21 cellular contexts compared by ENCODE assay signal in the genomic region with DNA sequence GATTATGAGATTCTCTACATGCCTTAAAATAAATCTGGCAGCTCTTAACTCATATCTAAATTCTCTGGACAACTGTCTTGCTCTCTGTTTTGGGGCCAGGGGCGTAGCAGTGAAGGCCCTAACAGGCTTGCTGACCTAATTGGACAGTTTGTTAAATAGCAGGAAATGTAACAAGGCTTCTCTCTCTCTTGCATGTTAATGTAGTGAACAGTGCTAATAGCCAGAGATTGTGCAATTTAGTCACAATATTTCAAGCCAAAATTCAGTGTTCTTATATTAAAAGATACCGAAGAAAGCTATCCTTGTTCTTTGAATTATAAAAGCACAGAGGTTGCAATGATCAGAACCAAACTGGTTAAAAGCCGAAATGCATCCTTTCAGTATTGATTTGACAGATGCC. TPM values are rescaled to one million over a fixed set of nuclear protein-coding genes. Genes with fewer than 3 reads are reported as not detected.
DNase-seq lines count a peak whose midpoint lies in the region; ATAC-seq and TF ChIP-seq lines count a peak whose summit lies in the region.
"Had no signal": no experiment of that assay in that cellular context is flagged by ENCODE, and none has a peak within 500 bp of the region (broad histone marks: within the 10 kb centered on the region; RNA-seq: fewer than 3 reads in every experiment).

No MANE protein-coding gene starts in this region.

- H3K4me2 ChIP-seq in Karpas-422 (ENCODE audit: low read depth, low read length, poor library complexity, severe bottlenecking), result peak overlapping the region; percentile 2

- H3K9me3 Mint-ChIP-seq in CD4-positive, alpha-beta T cell, result no peaks in the 10 kb centered on the region
- H3K9me3 Mint-ChIP-seq in brain (peaks cover 0 to 2% (median 0%) of the 10 kb centered on the region in 5 experiments), neural crest cell (no peaks in the 10 kb centered on the region)
- no peaks in the 10 kb centered on the region for H3K9me3 Mint-ChIP-seq in activated CD8-positive, alpha-beta memory T cell treated with anti-CD3 and anti-CD28 coated beads, Interleukin-2, amount 10 ng/mL, durations not matched to agents 7 days and 5 days (ENCODE audit: low read depth)
- H3K9me3 Mint-ChIP-seq: dendritic cell treated with granulocyte-macrophage colony-stimulating factor and Interleukin-4, amounts not matched to agents 40 ng/mL and 50 ng/mL, for 4 days; stimulated activated effector memory CD8-positive, alpha-beta T cell treated with anti-CD3 and anti-CD28 coated beads, Interleukin-12 subunit alpha, Interleukin-12 subunit beta, amount 100 ng/mL, for 72 hours had no signal

- H3K27ac Mint-ChIP-seq in CD4-positive, alpha-beta T cell, result peak overlapping the region; percentile 85
- H3K27ac Mint-ChIP-seq in brain (peak overlapping the region in 2 of 5 experiments; percentile 67 to 85), neural crest cell (ENCODE audit: unreplicated experiment) (no peak overlapping the region)
- no peak overlapping the region for H3K27ac Mint-ChIP-seq in activated CD8-positive, alpha-beta memory T cell treated with anti-CD3 and anti-CD28 coated beads, Interleukin-2, amount 10 ng/mL, durations not matched to agents 7 days and 5 days
- H3K27ac Mint-ChIP-seq: dendritic cell treated with granulocyte-macrophage colony-stimulating factor and Interleukin-4, amounts not matched to agents 40 ng/mL and 50 ng/mL, for 4 days; stimulated activated effector memory CD8-positive, alpha-beta T cell treated with anti-CD3 and anti-CD28 coated beads, Interleukin-12 subunit alpha, Interleukin-12 subunit beta, amount 100 ng/mL, for 72 hours had no signal

- H3K27me3 ChIP-seq in CD4-positive, alpha-beta T cell (ENCODE audit: control insufficient read depth, insufficient read depth, low read length), result no peaks in the 10 kb centered on the region
- no peaks in the 10 kb centered on the region for H3K27me3 ChIP-seq in Karpas-422 (ENCODE audit: low read length)
- H3K27me3 ChIP-seq: pancreas, spleen, tibial artery had no signal

- peaks cover 23% of the 10 kb centered on the region for H3K36me3 Mint-ChIP-seq in CD4-positive, alpha-beta T cell (ENCODE audit: low read depth)
- no peaks in the 10 kb centered on the region for H3K36me3 Mint-ChIP-seq in brain
- no peaks in the 10 kb centered on the region for H3K36me3 Mint-ChIP-seq in neural crest cell (ENCODE audit: low read depth)
- H3K36me3 Mint-ChIP-seq in activated CD8-positive, alpha-beta memory T cell treated with anti-CD3 and anti-CD28 coated beads, Interleukin-2, amount 10 ng/mL, durations not matched to agents 7 days and 5 days, result peaks cover 10% of the 10 kb centered on the region

- POLR2A ChIA-PET in CD4-positive, alpha-beta T cell (lab: Charles Lee), result no interaction called here

- no peaks in the 10 kb centered on the region for H3K9me2 ChIP-seq in Karpas-422 (replicated peaks; ENCODE audit: insufficient read depth, low read length)

- H3K27ac ChIP-seq in CD4-positive, alpha-beta T cell (ENCODE audit: low read depth, low read length), result no peak overlapping the region
- H3K27ac ChIP-seq in Karpas-422 (ENCODE audit: low read length), result no peak overlapping the region
- H3K27ac ChIP-seq: C4-2B had no signal

- H2AFZ ChIP-seq in Karpas-422 (ENCODE audit: low read length), result no peak overlapping the region

- no peaks in the 10 kb centered on the region for H3K27me3 Mint-ChIP-seq in CD4-positive, alpha-beta T cell
- peaks cover 4% of the 10 kb centered on the region for H3K27me3 Mint-ChIP-seq in brain
- peaks cover 4% of the 10 kb centered on the region for H3K27me3 Mint-ChIP-seq in neural crest cell (ENCODE audit: low read depth)
- H3K27me3 Mint-ChIP-seq in activated CD8-positive, alpha-beta memory T cell treated with anti-CD3 and anti-CD28 coated beads, Interleukin-2, amount 10 ng/mL, durations not matched to agents 7 days and 5 days, result no peaks in the 10 kb centered on the region

- H3K36me3 ChIP-seq in Karpas-422 (ENCODE audit: insufficient read depth, low read length), result peaks cover 2% of the 10 kb centered on the region; the same call in 1 of the 2 replicates
- H3K36me3 ChIP-seq: pancreas had no signal

- no peak overlapping the region for H3K4me3 ChIP-seq in Karpas-422 (ENCODE audit: low read length)
- H3K4me3 ChIP-seq: mucosa of descending colon, tibial artery had no signal

- H3K4me1 Mint-ChIP-seq in CD4-positive, alpha-beta T cell (ENCODE audit: low read depth), result peaks cover 58% of the 10 kb centered on the region
- peaks cover 46% of the 10 kb centered on the region for H3K4me1 Mint-ChIP-seq in brain
- peaks cover 45% of the 10 kb centered on the region for H3K4me1 Mint-ChIP-seq in neural crest cell
- peaks cover 48% of the 10 kb centered on the region for H3K4me1 Mint-ChIP-seq in activated CD8-positive, alpha-beta memory T cell treated with anti-CD3 and anti-CD28 coated beads, Interleukin-2, amount 10 ng/mL, durations not matched to agents 7 days and 5 days

- TF ChIP-seq CTCF in CD4-positive, alpha-beta T cell (IDR thresholded peaks at IDR 0.05), result no peak
- no peak for TF ChIP-seq CTCF in brain (conservative IDR thresholded peaks at IDR 0.05)
- TF ChIP-seq CTCF in neural crest cell (conservative IDR thresholded peaks at IDR 0.05), result no peak

- CTCF ChIA-PET in CD4-positive, alpha-beta T cell (lab: Charles Lee), result interaction anchor here (1.6 kb wide), 1 partner anchor 9 kb away, joined by 4 read pairs; no protein-coding TSS in a partner anchor
- CTCF ChIA-PET in activated CD8-positive, alpha-beta memory T cell treated with anti-CD3 and anti-CD28 coated beads, Interleukin-2, amount 10 ng/mL, durations not matched to agents 7 days and 5 days (lab: Charles Lee), result interaction anchor here (1.0 to 1.8 kb wide), 3 partner anchors 9 to 120 kb away, joined by 3 to 6 read pairs (median 3); no protein-coding TSS in a partner anchor

- H3K9me3 ChIP-seq in CD4-positive, alpha-beta T cell (ENCODE audit: control insufficient read depth, low read length), result no peaks in the 10 kb centered on the region
- H3K9me3 ChIP-seq in Karpas-422 (ENCODE audit: low read length), result no peaks in the 10 kb centered on the region
- H3K9me3 ChIP-seq: mucosa of descending colon, pancreas, spleen, tibial artery had no signal

- intact Hi-C loops in CD4-positive, alpha-beta T cell (cut with DNase I, micrococcal nuclease), result no loop called here

- no peak for DNase-seq in CD4-positive, alpha-beta T cell
- DNase-seq in Karpas-422 (no peak), neural crest cell (ENCODE audit: low read depth, low spot score) (no peak), NCI-H1105 (lab: John Stamatoyannopoulos, UW) (no peak), SHP77 (lab: John Stamatoyannopoulos, UW) (no peak)
- DNase-seq in activated CD8-positive, alpha-beta memory T cell treated with anti-CD3 and anti-CD28 coated beads, Interleukin-2, amount 10 ng/mL, durations not matched to agents 7 days and 5 days, result no peak
- DNase-seq: activated gamma-delta T cell treated with Interleukin-2 at 50 U/mL for 16 hours, aorta, DMS79, kidney, mucosa of descending colon, NCI-H1092 treated with DMSO at 0.1 percent for 48 hours, NCI-H748 treated with DMSO at 0.1 percent for 48 hours, pancreas, spleen, tibial artery had no signal

- H3K4me3 Mint-ChIP-seq in CD4-positive, alpha-beta T cell, result peak overlapping the region; percentile 62
- H3K4me3 Mint-ChIP-seq in brain (peak overlapping the region; percentile 18 to 76 (median 69)), neural crest cell (peak overlapping the region; percentile 64)
- no peak overlapping the region for H3K4me3 Mint-ChIP-seq in activated CD8-positive, alpha-beta memory T cell treated with anti-CD3 and anti-CD28 coated beads, Interleukin-2, amount 10 ng/mL, durations not matched to agents 7 days and 5 days
- H3K4me3 Mint-ChIP-seq: dendritic cell treated with granulocyte-macrophage colony-stimulating factor and Interleukin-4, amounts not matched to agents 40 ng/mL and 50 ng/mL, for 4 days; stimulated activated effector memory CD8-positive, alpha-beta T cell treated with anti-CD3 and anti-CD28 coated beads, Interleukin-12 subunit alpha, Interleukin-12 subunit beta, amount 100 ng/mL, for 72 hours had no signal

- no peaks in the 10 kb centered on the region for H4K20me1 ChIP-seq in Karpas-422 (ENCODE audit: insufficient read depth, low read depth, low read length)

- ATAC-seq in CD4-positive, alpha-beta T cell (ENCODE audit: poor library complexity), result no peak
- no peak for ATAC-seq in activated CD8-positive, alpha-beta memory T cell treated with anti-CD3 and anti-CD28 coated beads, Interleukin-2, amount 10 ng/mL, durations not matched to agents 7 days and 5 days
- ATAC-seq: esophagus mucosa; mucosa of descending colon; pancreas; stimulated activated effector memory CD8-positive, alpha-beta T cell treated with anti-CD3 and anti-CD28 coated beads, Interleukin-12 subunit alpha, Interleukin-12 subunit beta, amount 100 ng/mL, for 72 hours had no signal

- peaks cover 32% of the 10 kb centered on the region for H3K4me1 ChIP-seq in Karpas-422 (ENCODE audit: low read length)

- no peak overlapping the region for H3K9ac ChIP-seq in Karpas-422 (ENCODE audit: low read length)

- peaks cover 35% of the 10 kb centered on the region for H3K79me2 ChIP-seq in Karpas-422 (ENCODE audit: low read length)

RNA-seq across cellular contexts. Expression of a gene that starts 3.0 kb away (rescaled TPM):
- total RNA-seq in CD4-positive, alpha-beta T cell, result 1 to 10 TPM; 5.1 to 5.4 TPM
- 4.2 and 7.0 TPM in 2 replicates for total RNA-seq in Karpas-422 (2014; rRNA removed; shearing (Covaris generic); ENCODE audit: low replicate concordance)
- 8.9 TPM for polyA plus RNA-seq in brain (ENCODE audit: insufficient read depth, low read depth, low replicate concordance)
- 7.0 and 7.9 TPM in 2 replicates for total RNA-seq in neural crest cell
- 1 to 10 TPM; 8.5 to 8.7 TPM for total RNA-seq in activated CD8-positive, alpha-beta memory T cell treated with anti-CD3 and anti-CD28 coated beads, Interleukin-2, amount 10 ng/mL, durations not matched to agents 7 days and 5 days

RNA-seq across cellular contexts. Expression of a gene that starts 3.0 kb away (rescaled TPM):
- total RNA-seq in CD4-positive, alpha-beta T cell, result 10 to 100 TPM; 23.1 to 23.7 TPM
- 12.0 and 16.4 TPM in 2 replicates for total RNA-seq in Karpas-422 (2014; rRNA removed; shearing (Covaris generic); ENCODE audit: low replicate concordance)
- 8.3 TPM for polyA plus RNA-seq in brain (ENCODE audit: insufficient read depth, low read depth, low replicate concordance)
- 47.9 and 49.9 TPM in 2 replicates for total RNA-seq in neural crest cell
- total RNA-seq in activated CD8-positive, alpha-beta memory T cell treated with anti-CD3 and anti-CD28 coated beads, Interleukin-2, amount 10 ng/mL, durations not matched to agents 7 days and 5 days, result 10 to 100 TPM; 21.9 to 31.2 TPM

RNA-seq across cellular contexts. Expression of a gene that starts 3.7 kb away (rescaled TPM):
- 1 to 10 TPM; 4.4 to 4.6 TPM for total RNA-seq in CD4-positive, alpha-beta T cell
- 1.1 and 6.6 TPM in 2 replicates for total RNA-seq in Karpas-422 (2014; rRNA removed; shearing (Covaris generic); ENCODE audit: low replicate concordance)
- polyA plus RNA-seq in brain (ENCODE audit: insufficient read depth, low read depth, low replicate concordance), result 0.22 TPM
- 1.9 and 2.3 TPM in 2 replicates for total RNA-seq in neural crest cell
- total RNA-seq in activated CD8-positive, alpha-beta memory T cell treated with anti-CD3 and anti-CD28 coated beads, Interleukin-2, amount 10 ng/mL, durations not matched to agents 7 days and 5 days, result 10 to 100 TPM; 13.5 to 25.7 TPM

RNA-seq across cellular contexts. Expression of a gene that starts 21.1 kb away (rescaled TPM):
- total RNA-seq in CD4-positive, alpha-beta T cell, result 1 to 10 TPM in 1 of 2 experiments, under 1 TPM in 1; 0.75 to 1.1 TPM
- total RNA-seq in Karpas-422 (2014; rRNA removed; shearing (Covaris generic); ENCODE audit: low replicate concordance), result 0.22 TPM in 1 of 2 replicates, not detected in the other
- 0.41 TPM for polyA plus RNA-seq in brain (ENCODE audit: insufficient read depth, low read depth, low replicate concordance)
- 0.86 and 0.89 TPM in 2 replicates for total RNA-seq in neural crest cell
- total RNA-seq in activated CD8-positive, alpha-beta memory T cell treated with anti-CD3 and anti-CD28 coated beads, Interleukin-2, amount 10 ng/mL, durations not matched to agents 7 days and 5 days, result 1 to 10 TPM in 1 of 2 experiments, under 1 TPM in 1; 0.42 to 1.5 TPM
